26 cellular contexts compared by ENCODE assay signal in the genomic region with DNA sequence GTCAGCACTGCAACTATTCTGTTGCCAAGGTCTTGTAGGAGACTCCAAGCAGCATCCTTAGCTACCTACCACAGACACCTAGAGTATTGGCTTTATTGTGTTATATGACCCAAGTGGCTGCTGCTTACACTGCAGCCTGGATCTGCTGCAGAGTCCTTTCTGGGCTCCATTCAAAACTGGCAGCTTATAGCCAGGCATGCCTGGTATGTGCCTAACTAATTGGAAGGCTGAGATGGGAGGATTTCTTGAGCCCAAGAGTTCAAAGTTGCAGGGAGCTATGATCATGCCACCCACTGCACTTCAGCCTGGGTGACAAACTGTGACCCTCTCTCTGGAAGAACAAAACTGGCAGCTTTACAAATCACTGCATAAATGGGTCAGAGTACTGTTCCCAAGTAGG. TPM values are rescaled to one million over a fixed set of nuclear protein-coding genes. Genes with fewer than 3 reads are reported as not detected.
DNase-seq lines count a peak whose midpoint lies in the region; ATAC-seq and TF ChIP-seq lines count a peak whose summit lies in the region.
"Had no signal": no experiment of that assay in that cellular context is flagged by ENCODE, and none has a peak within 500 bp of the region (broad histone marks: within the 10 kb centered on the region; RNA-seq: fewer than 3 reads in every experiment).

No MANE protein-coding gene starts in this region.

- no peaks in the 10 kb centered on the region for H3K9me3 ChIP-seq in BE2C
- H3K9me3 ChIP-seq in H9 (ENCODE audit: control insufficient read depth, low read depth, low read length): no peaks in the 10 kb centered on the region
- H3K9me3 ChIP-seq in mucosa of descending colon: no peaks in the 10 kb centered on the region
- H3K9me3 ChIP-seq in esophagus muscularis mucosa: no peaks in the 10 kb centered on the region
- H3K9me3 ChIP-seq: colonic mucosa, gastroesophageal sphincter, lower lobe of right lung, psoas muscle, upper lobe of left lung had no signal

- H3K36me3 ChIP-seq in BE2C: peaks cover 24% of the 10 kb centered on the region
- H3K36me3 ChIP-seq in mucosa of descending colon (ENCODE audit: low read depth): no peaks in the 10 kb centered on the region
- peaks cover 19 to 34% (median 25%) of the 10 kb centered on the region in 4 donors for H3K36me3 ChIP-seq in esophagus muscularis mucosa
- H3K36me3 ChIP-seq: colonic mucosa had no signal

- intact Hi-C loops in mucosa of descending colon (cut with DNase I, micrococcal nuclease) (no loop called here), esophagus muscularis mucosa (cut with DNase I) (no loop called here), posterior vena cava (cut with DNase I) (no loop called here)

- H3K23ac ChIP-seq in H9 (ENCODE audit: insufficient read length, low read depth, low read length): no peak overlapping the region

- H3K4ac ChIP-seq in H9 (ENCODE audit: low read depth, low read length): no peak overlapping the region

- peaks cover 39% of the 10 kb centered on the region for H3K4me1 ChIP-seq in BE2C
- no peaks in the 10 kb centered on the region for H3K4me1 ChIP-seq in H9 (ENCODE audit: insufficient read depth, low read length)
- no peaks in the 10 kb centered on the region for H3K4me1 ChIP-seq in mucosa of descending colon (ENCODE audit: low read depth)
- peaks cover 4 to 14% (median 9%) of the 10 kb centered on the region in 4 donors for H3K4me1 ChIP-seq in esophagus muscularis mucosa
- H3K4me1 ChIP-seq: colonic mucosa, psoas muscle had no signal

- H2AFZ ChIP-seq in H9 (ENCODE audit: low read length): no peak overlapping the region

- H3K56ac ChIP-seq in H9 (ENCODE audit: insufficient read length, low read depth, low read length): no peak overlapping the region

- H3K9me3 Mint-ChIP-seq in H9: no peaks in the 10 kb centered on the region
- H3K9me3 Mint-ChIP-seq: activated naive CD8-positive, alpha-beta T cell treated with anti-CD3 and anti-CD28 coated beads, Interleukin-2, amount 50 U/mL, for 24 hours; effector memory CD8-positive, alpha-beta T cell had no signal

- H3K18ac ChIP-seq in H9 (ENCODE audit: insufficient read length, low read depth, low read length): no peak overlapping the region

- H2BK12ac ChIP-seq in H9 (ENCODE audit: insufficient read length, low read depth, low read length): no peak overlapping the region

- no peak for TF ChIP-seq EP300 in esophagus muscularis mucosa (IDR thresholded peaks at IDR 0.05)

- H4K5ac ChIP-seq in H9 (ENCODE audit: insufficient read length, low read depth, low read length): no peak overlapping the region

- H3K14ac ChIP-seq in H9 (ENCODE audit: insufficient read depth, low read length): no peak overlapping the region

- no peak overlapping the region for H4K91ac ChIP-seq in H9 (ENCODE audit: insufficient read length, low read depth, low read length)

- no peak overlapping the region for H2BK120ac ChIP-seq in H9 (ENCODE audit: low read depth, low read length, poor library complexity, severe bottlenecking)

- no peak overlapping the region for H3K4me2 ChIP-seq in H9 (ENCODE audit: insufficient read depth, insufficient read length, low read length)

- no peak overlapping the region for H2BK5ac ChIP-seq in H9 (ENCODE audit: insufficient read length, low read length)

- H3K23me2 ChIP-seq in H9 (ENCODE audit: insufficient read length, low read depth, low read length, poor library complexity, severe bottlenecking): no peaks in the 10 kb centered on the region

- H3K27me3 Mint-ChIP-seq in H9 (ENCODE audit: low read depth): no peaks in the 10 kb centered on the region
- H3K27me3 Mint-ChIP-seq: activated naive CD8-positive, alpha-beta T cell treated with anti-CD3 and anti-CD28 coated beads, Interleukin-2, amount 50 U/mL, for 24 hours had no signal

- no peak overlapping the region for H3K27ac Mint-ChIP-seq in H9
- H3K27ac Mint-ChIP-seq: activated naive CD8-positive, alpha-beta T cell treated with anti-CD3 and anti-CD28 coated beads, Interleukin-2, amount 50 U/mL, for 24 hours; effector memory CD8-positive, alpha-beta T cell had no signal

- no peaks in the 10 kb centered on the region for H3K79me1 ChIP-seq in H9 (ENCODE audit: insufficient read depth, low read depth, low read length, poor library complexity, severe bottlenecking)

- H2BK20ac ChIP-seq in H9 (ENCODE audit: low read depth, low read length, poor library complexity, severe bottlenecking): no peak overlapping the region

- H3K79me2 ChIP-seq in H9 (ENCODE audit: insufficient read depth, low read length): no peaks in the 10 kb centered on the region

- no peak overlapping the region for H3K9ac ChIP-seq in H9 (ENCODE audit: extremely low read depth, insufficient read length, low read length)

- H4K8ac ChIP-seq in H9 (replicated peaks; ENCODE audit: insufficient read length, low read depth, low read length): no peak overlapping the region

- no peak overlapping the region for H3T11ph ChIP-seq in H9 (ENCODE audit: low read length)

- H3K4me3 ChIP-seq in BE2C (ENCODE audit: low read depth, low read length) (no peak overlapping the region), mucosa of descending colon (no peak overlapping the region), esophagus muscularis mucosa (no peak overlapping the region)
- H3K4me3 ChIP-seq: colonic mucosa, gastroesophageal sphincter, lower lobe of right lung, psoas muscle, upper lobe of left lung had no signal

- no peak overlapping the region for H2BK15ac ChIP-seq in H9 (ENCODE audit: low read depth, low read length)

- H3K27ac ChIP-seq in H9 (ENCODE audit: insufficient read length, low read depth, low read length) (no peak overlapping the region), esophagus muscularis mucosa (replicated peaks in 1 of 4) (no peak overlapping the region)
- H3K27ac ChIP-seq: colonic mucosa, gastroesophageal sphincter, lower lobe of right lung, psoas muscle, upper lobe of left lung had no signal

- peaks cover 6 to 23% (median 21%) of the 10 kb centered on the region in 3 experiments; a peak in 6 of 7 replicates for H3K36me3 Mint-ChIP-seq in H9 (ENCODE audit: insufficient read depth in 1 of 3, low read depth in 3 of 3)

- TF ChIP-seq CTCF in BE2C (IDR thresholded peaks at IDR 0.05; ENCODE audit: low read depth, low read length): 0 out of 2 replicates have a peak, but pooled peaks have one; percentile 4
- TF ChIP-seq CTCF in H9 (conservative IDR thresholded peaks at IDR 0.05): no peak
- TF ChIP-seq CTCF in mucosa of descending colon (IDR thresholded peaks at IDR 0.05): no peak
- TF ChIP-seq CTCF in esophagus muscularis mucosa (IDR thresholded peaks at IDR 0.05): no peak

- no peak overlapping the region for H2AK5ac ChIP-seq in H9 (ENCODE audit: insufficient read length, low read length)

- no peak overlapping the region for H3K4me3 Mint-ChIP-seq in H9
- H3K4me3 Mint-ChIP-seq: activated naive CD8-positive, alpha-beta T cell treated with anti-CD3 and anti-CD28 coated beads, Interleukin-2, amount 50 U/mL, for 24 hours; effector memory CD8-positive, alpha-beta T cell had no signal

- H3K4me1 Mint-ChIP-seq in H9: peaks cover 3 to 5% of the 10 kb centered on the region in 2 experiments
- H3K4me1 Mint-ChIP-seq: activated naive CD8-positive, alpha-beta T cell treated with anti-CD3 and anti-CD28 coated beads, Interleukin-2, amount 50 U/mL, for 24 hours had no signal

- ATAC-seq in mucosa of descending colon (peak; percentile 25), GM18907 (IDR thresholded peaks at IDR 0.05; ENCODE audit: unreplicated experiment) (no peak)
- ATAC-seq: activated naive CD8-positive, alpha-beta T cell treated with anti-CD3 and anti-CD28 coated beads, Interleukin-2, amount 50 U/mL, for 24 hours; effector memory CD8-positive, alpha-beta T cell; esophagus mucosa; gastroesophageal sphincter; lower lobe of right lung had no signal

- H3K27me3 ChIP-seq in BE2C (no peaks in the 10 kb centered on the region), H9 (ENCODE audit: insufficient read depth, low read length) (no peaks in the 10 kb centered on the region), esophagus muscularis mucosa (no peaks in the 10 kb centered on the region)
- H3K27me3 ChIP-seq: colonic mucosa, gastroesophageal sphincter, upper lobe of left lung had no signal

- no peaks in the 10 kb centered on the region for H4K20me1 ChIP-seq in H9 (ENCODE audit: control insufficient read depth, insufficient read depth, insufficient read length)

- DNase-seq in BE2C (no peak), H9 (peak; percentile 29), astrocyte of the hippocampus (ENCODE audit: low read depth, low spot score) (peak; percentile 15), mucosa of descending colon (no peak), NCI-H446 (lab: John Stamatoyannopoulos, UW) (no peak), esophagus muscularis mucosa (ENCODE audit: extremely low spot score) (no peak), posterior vena cava (ENCODE audit: low spot score) (no peak)
- DNase-seq: activated CD4-positive, CD25-positive, alpha-beta regulatory T cell treated with anti-CD3 and anti-CD28 coated beads, Interleukin-2, amount 50 U/mL, for 72 hours; activated gamma-delta T cell treated with Interleukin-2 at 50 U/mL for 16 hours; activated naive CD8-positive, alpha-beta T cell treated with anti-CD3 and anti-CD28 coated beads, Interleukin-2, amount 50 U/mL, for 24 hours; colonic mucosa; DMS53; effector memory CD8-positive, alpha-beta T cell; H7; islet precursor cell; lower lobe of right lung; NCI-H1092 treated with DMSO at 0.1 percent for 48 hours; NCI-H187 treated with DMSO at 0.1 percent for 48 hours; NCI-H526 treated with DMSO at 0.1 percent for 48 hours; psoas muscle; substantia nigra; SW 1271; upper lobe of left lung had no signal

- TF ChIP-seq POLR2A in esophagus muscularis mucosa (IDR thresholded peaks at IDR 0.05; ENCODE audit: low read depth): no peak

RNA-seq across cellular contexts. Expression of a gene that starts 8.6 kb away (rescaled TPM):
- 637 TPM for polyA plus RNA-seq in BE2C (2012; ENCODE audit: insufficient read depth, insufficient read length, low read depth)
- 209 and 217 TPM in 2 replicates for total RNA-seq in H9 (2021)
- total RNA-seq in mucosa of descending colon: 100 to 1,000 TPM; 142 to 182 (median 157) TPM
- total RNA-seq in esophagus muscularis mucosa: 100 to 1,000 TPM; 142 to 333 (median 256) TPM
- 100 to 1,000 TPM in 1 of 2 donors, 10 to 100 TPM in 1; 94.9 to 101 TPM for total RNA-seq in posterior vena cava

Comparison
In these comparisons a context has a peak if more than half of its experiments do, and no peak if none do; other contexts are left out.
1. DNase-seq: peak in H9 (single experiment) and astrocyte of the hippocampus (single experiment); none in BE2C (single experiment), mucosa of descending colon (0 of 3), NCI-H446 (0 of 2), esophagus muscularis mucosa (single experiment) and posterior vena cava (single experiment).